In genomic region chr12:123828871-123829547, GRCh38 we compare ENCODE assay signal across 15 cellular contexts.
A peak's percentile ranks its signal among the peaks of the same experiment; 100 is the strongest.
DNase-seq lines count a peak whose midpoint lies in the region; ATAC-seq and TF ChIP-seq lines count a peak whose summit lies in the region.
"Had no signal": no experiment of that assay in that cellular context is flagged by ENCODE, and none has a peak within 500 bp of the region (broad histone marks: within the 10 kb centered on the region; RNA-seq: fewer than 3 reads in every experiment).

No MANE protein-coding gene starts in this region.

- DNase-seq in Daoy (ENCODE audit: low read depth): peak; percentile 31
- DNase-seq in ELR (ENCODE audit: low read depth): peak; percentile 13
- peak; percentile 7 for DNase-seq in MG63
- DNase-seq in osteocyte (ENCODE audit: extremely low spot score, unreplicated experiment): peak; percentile 46
- no peak for DNase-seq in activated CD8-positive, alpha-beta memory T cell treated with anti-CD3 and anti-CD28 coated beads, Interleukin-2, amount 10 ng/mL, durations not matched to agents 7 days and 5 days
- DNase-seq in adrenal gland: no peak
- DNase-seq: C1 segment of cervical spinal cord; CD4-positive, CD25-positive, alpha-beta regulatory T cell; CD8-positive, alpha-beta memory T cell; COR-L47 had no signal

- H3K27me3 ChIP-seq in MG63 (no peaks in the 10 kb centered on the region; the same call in 1 of the 2 replicates), adrenal gland (no peaks in the 10 kb centered on the region)

- no peaks in the 10 kb centered on the region for H3K4me1 ChIP-seq in adrenal gland (replicated peaks in 1 of 2)

- no peak for TF ChIP-seq POLR2A in adrenal gland (IDR thresholded peaks at IDR 0.05)

- H3K9me3 ChIP-seq in MG63: no peaks in the 10 kb centered on the region
- peaks cover 0 to 5% (median 0%) of the 10 kb centered on the region in 3 donors for H3K9me3 ChIP-seq in adrenal gland (replicated peaks in 1 of 3)

- no peak overlapping the region for H3K4me3 ChIP-seq in MG63
- no peak overlapping the region for H3K4me3 ChIP-seq in adrenal gland
- H3K4me3 ChIP-seq: GM23338 had no signal

- ATAC-seq in activated CD8-positive, alpha-beta memory T cell treated with anti-CD3 and anti-CD28 coated beads, Interleukin-2, amount 10 ng/mL, durations not matched to agents 7 days and 5 days: no peak
- ATAC-seq in GM19455 (IDR thresholded peaks at IDR 0.05; ENCODE audit: unreplicated experiment): no peak
- ATAC-seq: GM23338 had no signal

- no peak for TF ChIP-seq CTCF in osteocyte (IDR thresholded peaks at IDR 0.05)
- no peak for TF ChIP-seq CTCF in adrenal gland (IDR thresholded peaks at IDR 0.05)

- H3K36me3 ChIP-seq in MG63: no peaks in the 10 kb centered on the region
- H3K36me3 ChIP-seq in adrenal gland (replicated peaks in 1 of 2): no peaks in the 10 kb centered on the region

- H3K4me1 Mint-ChIP-seq in osteocyte (ENCODE audit: unreplicated experiment): no peaks in the 10 kb centered on the region
- H3K4me1 Mint-ChIP-seq in activated CD8-positive, alpha-beta memory T cell treated with anti-CD3 and anti-CD28 coated beads, Interleukin-2, amount 10 ng/mL, durations not matched to agents 7 days and 5 days: peaks cover 3% of the 10 kb centered on the region
- H3K4me1 Mint-ChIP-seq: B cell; CD4-positive, CD25-positive, alpha-beta regulatory T cell; GM23338; IgD-negative memory B cell had no signal

- no peak overlapping the region for H3K27ac Mint-ChIP-seq in osteocyte (ENCODE audit: unreplicated experiment)
- no peak overlapping the region for H3K27ac Mint-ChIP-seq in activated CD8-positive, alpha-beta memory T cell treated with anti-CD3 and anti-CD28 coated beads, Interleukin-2, amount 10 ng/mL, durations not matched to agents 7 days and 5 days
- H3K27ac Mint-ChIP-seq: B cell; CD4-positive, CD25-positive, alpha-beta regulatory T cell; GM23338; IgD-negative memory B cell had no signal

- H3K36me3 Mint-ChIP-seq in osteocyte (ENCODE audit: unreplicated experiment): no peaks in the 10 kb centered on the region
- H3K36me3 Mint-ChIP-seq in activated CD8-positive, alpha-beta memory T cell treated with anti-CD3 and anti-CD28 coated beads, Interleukin-2, amount 10 ng/mL, durations not matched to agents 7 days and 5 days: peaks cover 1% of the 10 kb centered on the region
- H3K36me3 Mint-ChIP-seq: CD4-positive, CD25-positive, alpha-beta regulatory T cell; CD8-positive, alpha-beta memory T cell; IgD-negative memory B cell had no signal

- H3K27ac ChIP-seq in adrenal gland: no peak overlapping the region
- H3K27ac ChIP-seq: HL-60 had no signal

- CTCF ChIA-PET in activated CD8-positive, alpha-beta memory T cell treated with anti-CD3 and anti-CD28 coated beads, Interleukin-2, amount 10 ng/mL, durations not matched to agents 7 days and 5 days (lab: Charles Lee): no interaction called here

- peaks cover 26% of the 10 kb centered on the region for H3K27me3 Mint-ChIP-seq in osteocyte (ENCODE audit: unreplicated experiment)
- H3K27me3 Mint-ChIP-seq in activated CD8-positive, alpha-beta memory T cell treated with anti-CD3 and anti-CD28 coated beads, Interleukin-2, amount 10 ng/mL, durations not matched to agents 7 days and 5 days: peaks cover 27% of the 10 kb centered on the region

- H3K4me3 Mint-ChIP-seq in osteocyte (ENCODE audit: unreplicated experiment): no peak overlapping the region
- no peak overlapping the region for H3K4me3 Mint-ChIP-seq in activated CD8-positive, alpha-beta memory T cell treated with anti-CD3 and anti-CD28 coated beads, Interleukin-2, amount 10 ng/mL, durations not matched to agents 7 days and 5 days
- H3K4me3 Mint-ChIP-seq: B cell; CD4-positive, CD25-positive, alpha-beta regulatory T cell; CD8-positive, alpha-beta memory T cell; GM23338; IgD-negative memory B cell had no signal

- WGBS in adrenal gland, 4 donors: 81 to 90% (median 86%) methylated on average over 13 of the region's 13 CpGs

- peaks cover 19% of the 10 kb centered on the region for H3K9me3 Mint-ChIP-seq in osteocyte (ENCODE audit: unreplicated experiment)
- H3K9me3 Mint-ChIP-seq in activated CD8-positive, alpha-beta memory T cell treated with anti-CD3 and anti-CD28 coated beads, Interleukin-2, amount 10 ng/mL, durations not matched to agents 7 days and 5 days (ENCODE audit: low read depth): peaks cover 1% of the 10 kb centered on the region

- intact Hi-C loops in adrenal gland (cut with DNase I): no loop called here

Comparison
In these comparisons a context has a peak if more than half of its experiments do, and no peak if none do; other contexts are left out.
1. DNase-seq: peak in Daoy (single experiment), ELR (single experiment), MG63 (single experiment) and osteocyte (single experiment); none in activated CD8-positive, alpha-beta memory T cell treated with anti-CD3 and anti-CD28 coated beads, Interleukin-2, amount 10 ng/mL, durations not matched to agents 7 days and 5 days (single experiment) and adrenal gland (0 of 7).